1 cellular context compared by ENCODE assay signal in the genomic region with DNA sequence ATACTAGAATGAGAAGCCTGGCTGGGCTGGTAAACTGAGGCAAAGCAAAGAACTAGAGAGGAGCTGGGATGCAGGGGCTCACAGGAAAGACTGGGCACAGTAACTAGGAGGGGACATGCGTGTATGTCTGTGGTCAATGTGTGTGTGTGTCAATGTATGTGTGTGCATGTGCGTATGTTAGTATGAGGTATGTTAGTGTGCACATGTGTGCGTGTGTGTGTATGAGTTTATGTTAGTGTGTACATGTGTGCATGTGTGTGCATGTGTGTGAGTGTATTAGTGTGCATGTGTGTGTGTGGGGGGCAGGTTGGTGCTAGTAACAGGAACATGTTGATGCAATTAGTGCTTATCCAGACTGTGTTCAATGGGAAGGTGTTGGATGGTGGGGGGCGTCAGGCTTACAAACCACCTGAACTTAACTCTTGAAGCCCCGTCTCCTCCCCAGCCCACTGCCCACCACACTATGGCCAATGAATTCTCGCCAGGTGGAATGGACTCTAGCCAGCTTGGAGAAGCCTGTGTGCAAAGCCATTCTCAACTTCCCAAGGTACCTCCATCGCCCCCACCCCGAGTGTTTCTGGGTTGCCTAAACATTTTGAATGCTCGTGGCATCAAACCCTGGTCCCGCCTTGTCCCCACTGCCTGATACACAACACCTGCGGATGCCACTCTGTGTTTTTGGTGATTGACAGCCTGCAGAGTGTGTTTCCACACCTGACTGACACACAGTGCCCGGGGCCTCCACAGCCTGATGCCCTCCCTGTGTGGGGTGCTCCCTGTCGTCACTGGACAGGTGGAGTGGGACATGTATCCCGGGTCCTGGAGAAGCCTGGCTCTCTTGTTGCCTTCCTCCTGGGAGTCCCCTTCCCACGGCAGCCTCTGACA.
A peak's percentile ranks its signal among the peaks of the same experiment; 100 is the strongest.
TF ChIP-seq lines count a peak whose summit lies in the region.

No MANE protein-coding gene starts in this region.

TF ChIP-seq in GM12878, 131 proteins besides CTCF, POLR2A, EP300 and RAD21:
- TF ChIP-seq, protein P1, sequence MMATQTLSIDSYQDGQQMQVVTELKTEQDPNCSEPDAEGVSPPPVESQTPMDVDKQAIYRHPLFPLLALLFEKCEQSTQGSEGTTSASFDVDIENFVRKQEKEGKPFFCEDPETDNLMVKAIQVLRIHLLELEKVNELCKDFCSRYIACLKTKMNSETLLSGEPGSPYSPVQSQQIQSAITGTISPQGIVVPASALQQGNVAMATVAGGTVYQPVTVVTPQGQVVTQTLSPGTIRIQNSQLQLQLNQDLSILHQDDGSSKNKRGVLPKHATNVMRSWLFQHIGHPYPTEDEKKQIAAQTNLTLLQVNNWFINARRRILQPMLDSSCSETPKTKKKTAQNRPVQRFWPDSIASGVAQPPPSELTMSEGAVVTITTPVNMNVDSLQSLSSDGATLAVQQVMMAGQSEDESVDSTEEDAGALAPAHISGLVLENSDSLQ (IDR thresholded peaks at IDR 0.05), result peak; percentile 26; the same call in 1 of the 2 replicates
- TF ChIP-seq, protein P2, sequence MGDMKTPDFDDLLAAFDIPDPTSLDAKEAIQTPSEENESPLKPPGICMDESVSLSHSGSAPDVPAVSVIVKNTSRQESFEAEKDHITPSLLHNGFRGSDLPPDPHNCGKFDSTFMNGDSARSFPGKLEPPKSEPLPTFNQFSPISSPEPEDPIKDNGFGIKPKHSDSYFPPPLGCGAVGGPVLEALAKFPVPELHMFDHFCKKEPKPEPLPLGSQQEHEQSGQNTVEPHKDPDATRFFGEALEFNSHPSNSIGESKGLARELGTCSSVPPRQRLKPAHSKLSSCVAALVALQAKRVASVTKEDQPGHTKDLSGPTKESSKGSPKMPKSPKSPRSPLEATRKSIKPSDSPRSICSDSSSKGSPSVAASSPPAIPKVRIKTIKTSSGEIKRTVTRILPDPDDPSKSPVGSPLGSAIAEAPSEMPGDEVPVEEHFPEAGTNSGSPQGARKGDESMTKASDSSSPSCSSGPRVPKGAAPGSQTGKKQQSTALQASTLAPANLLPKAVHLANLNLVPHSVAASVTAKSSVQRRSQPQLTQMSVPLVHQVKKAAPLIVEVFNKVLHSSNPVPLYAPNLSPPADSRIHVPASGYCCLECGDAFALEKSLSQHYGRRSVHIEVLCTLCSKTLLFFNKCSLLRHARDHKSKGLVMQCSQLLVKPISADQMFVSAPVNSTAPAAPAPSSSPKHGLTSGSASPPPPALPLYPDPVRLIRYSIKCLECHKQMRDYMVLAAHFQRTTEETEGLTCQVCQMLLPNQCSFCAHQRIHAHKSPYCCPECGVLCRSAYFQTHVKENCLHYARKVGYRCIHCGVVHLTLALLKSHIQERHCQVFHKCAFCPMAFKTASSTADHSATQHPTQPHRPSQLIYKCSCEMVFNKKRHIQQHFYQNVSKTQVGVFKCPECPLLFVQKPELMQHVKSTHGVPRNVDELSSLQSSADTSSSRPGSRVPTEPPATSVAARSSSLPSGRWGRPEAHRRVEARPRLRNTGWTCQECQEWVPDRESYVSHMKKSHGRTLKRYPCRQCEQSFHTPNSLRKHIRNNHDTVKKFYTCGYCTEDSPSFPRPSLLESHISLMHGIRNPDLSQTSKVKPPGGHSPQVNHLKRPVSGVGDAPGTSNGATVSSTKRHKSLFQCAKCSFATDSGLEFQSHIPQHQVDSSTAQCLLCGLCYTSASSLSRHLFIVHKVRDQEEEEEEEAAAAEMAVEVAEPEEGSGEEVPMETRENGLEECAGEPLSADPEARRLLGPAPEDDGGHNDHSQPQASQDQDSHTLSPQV (IDR thresholded peaks at IDR 0.05), result no peak
- TF ChIP-seq, protein P3, sequence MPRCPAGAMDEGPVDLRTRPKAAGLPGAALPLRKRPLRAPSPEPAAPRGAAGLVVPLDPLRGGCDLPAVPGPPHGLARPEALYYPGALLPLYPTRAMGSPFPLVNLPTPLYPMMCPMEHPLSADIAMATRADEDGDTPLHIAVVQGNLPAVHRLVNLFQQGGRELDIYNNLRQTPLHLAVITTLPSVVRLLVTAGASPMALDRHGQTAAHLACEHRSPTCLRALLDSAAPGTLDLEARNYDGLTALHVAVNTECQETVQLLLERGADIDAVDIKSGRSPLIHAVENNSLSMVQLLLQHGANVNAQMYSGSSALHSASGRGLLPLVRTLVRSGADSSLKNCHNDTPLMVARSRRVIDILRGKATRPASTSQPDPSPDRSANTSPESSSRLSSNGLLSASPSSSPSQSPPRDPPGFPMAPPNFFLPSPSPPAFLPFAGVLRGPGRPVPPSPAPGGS (IDR thresholded peaks at IDR 0.05; ENCODE audit: borderline replicate concordance, insufficient read depth, low read depth, low read length, poor library complexity, severe bottlenecking), result peak; percentile 91
